16 cellular contexts compared by ENCODE assay signal in genomic region chr10:110915035-110915434, GRCh38. TPM values are rescaled to one million over a fixed set of nuclear protein-coding genes. Genes with fewer than 3 reads are reported as not detected.
DNase-seq lines count a peak whose midpoint lies in the region; ATAC-seq and TF ChIP-seq lines count a peak whose summit lies in the region.
"Had no signal": no experiment of that assay in that cellular context is flagged by ENCODE, and none has a peak within 500 bp of the region (broad histone marks: within the 10 kb centered on the region; RNA-seq: fewer than 3 reads in every experiment).

No MANE protein-coding gene starts in this region.

- POLR2A ChIA-PET in IMR-90 (lab: Charles Lee; ENCODE audit: unreplicated experiment): no interaction called here

- no peak for ATAC-seq in IMR-90 (ENCODE audit: low read depth)
- no peak for ATAC-seq in activated CD8-positive, alpha-beta memory T cell treated with anti-CD3 and anti-CD28 coated beads, Interleukin-2, amount 10 ng/mL, durations not matched to agents 7 days and 5 days
- ATAC-seq: Right ventricle myocardium inferior had no signal

- no peak overlapping the region; the same call in 2 of the 3 replicates for H2BK15ac ChIP-seq in IMR-90 (ENCODE audit: low read depth, low read length)

- H3K36me3 ChIP-seq in DOHH2 (ENCODE audit: control insufficient read depth, low read length): peaks cover 4% of the 10 kb centered on the region
- no peaks in the 10 kb centered on the region for H3K36me3 ChIP-seq in IMR-90 (ENCODE audit: control insufficient read depth, insufficient read depth, low read length)

- H2AK5ac ChIP-seq in IMR-90 (ENCODE audit: low read depth, low read length): peak overlapping the region; percentile 63; the same call in 1 of the 2 replicates

- H3K9me3 ChIP-seq in DOHH2 (ENCODE audit: control insufficient read depth, insufficient read depth, low read length): no peaks in the 10 kb centered on the region
- no peaks in the 10 kb centered on the region for H3K9me3 ChIP-seq in IMR-90 (ENCODE audit: control insufficient read depth, insufficient read depth, low read length)

- H3K4ac ChIP-seq in IMR-90 (ENCODE audit: low read depth, low read length): peak overlapping the region; percentile 47

- no peaks in the 10 kb centered on the region for H3K9me3 Mint-ChIP-seq in chondrocyte (ENCODE audit: low read depth)
- no peaks in the 10 kb centered on the region for H3K9me3 Mint-ChIP-seq in activated CD8-positive, alpha-beta memory T cell treated with anti-CD3 and anti-CD28 coated beads, Interleukin-2, amount 10 ng/mL, durations not matched to agents 7 days and 5 days (ENCODE audit: low read depth)
- H3K9me3 Mint-ChIP-seq: CD8-positive, alpha-beta memory T cell had no signal

- no peak overlapping the region for H3K56ac ChIP-seq in IMR-90 (ENCODE audit: extremely low read depth, insufficient read depth, low read length)

- intact Hi-C loops in IMR-90 (cut with micrococcal nuclease): loop anchor here (10.0 kb wide), 1 partner anchor 610 kb away; the partner anchor contains the start of gene SMNDC1

- dilution Hi-C loops in IMR-90 (cut with HindIII; ENCODE audit: low sequenced_read_pairs, unreplicated experiment): no loop called here

- no peak for TF ChIP-seq RAD21 in IMR-90 (IDR thresholded peaks at IDR 0.05; ENCODE audit: low read length)

- peak overlapping the region; percentile 62 for H2BK120ac ChIP-seq in IMR-90 (ENCODE audit: low read depth, low read length)

- H2BK5ac ChIP-seq in IMR-90 (ENCODE audit: low read depth, low read length, poor library complexity, severe bottlenecking): peak overlapping the region; percentile 18

- no peaks in the 10 kb centered on the region for H3K27me3 ChIP-seq in DOHH2 (ENCODE audit: control insufficient read depth, low read length)
- no peaks in the 10 kb centered on the region for H3K27me3 ChIP-seq in IMR-90 (ENCODE audit: control insufficient read depth, insufficient read depth, low read length)

- peaks cover 2% of the 10 kb centered on the region for H3K36me3 Mint-ChIP-seq in chondrocyte (ENCODE audit: low read depth)
- H3K36me3 Mint-ChIP-seq in activated CD8-positive, alpha-beta memory T cell treated with anti-CD3 and anti-CD28 coated beads, Interleukin-2, amount 10 ng/mL, durations not matched to agents 7 days and 5 days: peaks cover 15% of the 10 kb centered on the region

- H3K4me3 ChIP-seq in DOHH2 (ENCODE audit: low read length) (peak overlapping the region; percentile 29; the same call in 1 of the 2 replicates), IMR-90 (ENCODE audit: insufficient read depth, low read depth, low read length) (no peak overlapping the region)
- H3K4me3 ChIP-seq: SK-N-MC had no signal

- H2AFZ ChIP-seq in IMR-90 (replicated peaks; ENCODE audit: low read length, poor library complexity): no peak overlapping the region

- no peak overlapping the region for H2AK9ac ChIP-seq in IMR-90 (replicated peaks; ENCODE audit: low read depth, low read length, poor library complexity)

- H3K4me3 Mint-ChIP-seq in chondrocyte (ENCODE audit: unreplicated experiment): no peak overlapping the region
- no peak overlapping the region for H3K4me3 Mint-ChIP-seq in activated CD8-positive, alpha-beta memory T cell treated with anti-CD3 and anti-CD28 coated beads, Interleukin-2, amount 10 ng/mL, durations not matched to agents 7 days and 5 days
- H3K4me3 Mint-ChIP-seq: B cell; CD8-positive, alpha-beta memory T cell had no signal

- no peak overlapping the region for H4K8ac ChIP-seq in IMR-90 (ENCODE audit: low read depth in 2 of 2, low read length in 2 of 2)

- H4K20me1 ChIP-seq in DOHH2 (ENCODE audit: control insufficient read depth, insufficient read depth, low read depth, low read length) (no peaks in the 10 kb centered on the region), IMR-90 (ENCODE audit: insufficient read depth, low read length) (0 out of 2 replicates have a peak, but pooled peaks cover 1% of the 10 kb centered on the region)

- H3K23ac ChIP-seq in IMR-90 (ENCODE audit: low read depth, low read length): no peak overlapping the region

- CTCF ChIA-PET in IMR-90 (lab: Yijun Ruan, JAX): no interaction called here
- CTCF ChIA-PET in activated CD8-positive, alpha-beta memory T cell treated with anti-CD3 and anti-CD28 coated beads, Interleukin-2, amount 10 ng/mL, durations not matched to agents 7 days and 5 days (lab: Charles Lee): no interaction called here

- H2BK20ac ChIP-seq in IMR-90 (ENCODE audit: low read depth, low read length): no peak overlapping the region

- H3K27me3 Mint-ChIP-seq in chondrocyte (ENCODE audit: low read depth): no peaks in the 10 kb centered on the region
- no peaks in the 10 kb centered on the region for H3K27me3 Mint-ChIP-seq in activated CD8-positive, alpha-beta memory T cell treated with anti-CD3 and anti-CD28 coated beads, Interleukin-2, amount 10 ng/mL, durations not matched to agents 7 days and 5 days
- H3K27me3 Mint-ChIP-seq: B cell; CD8-positive, alpha-beta memory T cell had no signal

- TF ChIP-seq POLR2A in IMR-90 (IDR thresholded peaks at IDR 0.05; ENCODE audit: low read depth, low read length): no peak

- no peaks in the 10 kb centered on the region; the same call in 1 of the 2 replicates for H3F3A ChIP-seq in DOHH2 (ENCODE audit: control insufficient read depth, insufficient read depth)

- BruUV-seq in IMR-90 (replicated peaks; lab: Mats Ljungman, UMichigan): no TSS peak

- TF ChIP-seq CTCF in DOHH2 (IDR thresholded peaks at IDR 0.05; ENCODE audit: low read depth, low read length, poor library complexity, severe bottlenecking) (no peak), IMR-90 (conservative IDR thresholded peaks at IDR 0.05; ENCODE audit: low read depth, low read length) (no peak), chondrocyte (IDR thresholded peaks at IDR 0.05) (no peak)

- H4K91ac ChIP-seq in IMR-90 (ENCODE audit: insufficient read depth, low read depth, low read length): no peak overlapping the region

- H4K5ac ChIP-seq in IMR-90 (ENCODE audit: low read depth, low read length): no peak overlapping the region

- no peak overlapping the region for H3K9ac ChIP-seq in IMR-90 (ENCODE audit: low read depth, low read length)

- 0 out of 2 replicates have a peak overlapping the region, but pooled peaks have one; percentile 18 for H3K14ac ChIP-seq in IMR-90 (replicated peaks; ENCODE audit: low read depth, low read length)

- DNase-seq in IMR-90 (no peak), chondrocyte (ENCODE audit: low spot score) (no peak), renal cortical epithelial cell (ENCODE audit: low read depth) (peak; percentile 69), cerebellar cortex (ENCODE audit: low spot score) (no peak), NCI-H446 (lab: John Stamatoyannopoulos, UW) (no peak), retina (no peak)
- no peak for DNase-seq in activated CD8-positive, alpha-beta memory T cell treated with anti-CD3 and anti-CD28 coated beads, Interleukin-2, amount 10 ng/mL, durations not matched to agents 7 days and 5 days
- DNase-seq: CD8-positive, alpha-beta memory T cell; DMS 273 treated with DMSO at 0.1 percent for 48 hours; NCI-H1436 treated with DMSO at 0.1 percent for 48 hours; NCI-H2081; NCI-H526 had no signal

- peak overlapping the region; percentile 58 for H3K4me2 ChIP-seq in DOHH2 (ENCODE audit: low read length)
- H3K4me2 ChIP-seq in IMR-90 (ENCODE audit: low read depth, low read length): no peak overlapping the region

- peaks cover 23 to 38% of the 10 kb centered on the region in 2 experiments for H3K79me1 ChIP-seq in IMR-90 (ENCODE audit: low read depth in 1 of 2, low read length in 2 of 2)

- H3K27ac ChIP-seq in DOHH2 (ENCODE audit: low read depth, low read length): no peak overlapping the region
- H3K27ac ChIP-seq in IMR-90 (ENCODE audit: insufficient read depth, low read length): no peak overlapping the region

- H3K27ac Mint-ChIP-seq in chondrocyte (ENCODE audit: unreplicated experiment): peak overlapping the region; percentile 49
- H3K27ac Mint-ChIP-seq in activated CD8-positive, alpha-beta memory T cell treated with anti-CD3 and anti-CD28 coated beads, Interleukin-2, amount 10 ng/mL, durations not matched to agents 7 days and 5 days: no peak overlapping the region
- H3K27ac Mint-ChIP-seq: B cell had no signal

- H3K9me1 ChIP-seq in IMR-90 (ENCODE audit: insufficient read depth, low read length): peaks cover 5% of the 10 kb centered on the region

- no peaks in the 10 kb centered on the region for H3K9me2 ChIP-seq in DOHH2 (replicated peaks; ENCODE audit: control insufficient read depth, low read length)

- H3K4me1 Mint-ChIP-seq in chondrocyte (ENCODE audit: low read depth): peaks cover 74% of the 10 kb centered on the region
- H3K4me1 Mint-ChIP-seq in activated CD8-positive, alpha-beta memory T cell treated with anti-CD3 and anti-CD28 coated beads, Interleukin-2, amount 10 ng/mL, durations not matched to agents 7 days and 5 days: peaks cover 21% of the 10 kb centered on the region

- H3K4me1 ChIP-seq in DOHH2 (ENCODE audit: control insufficient read depth, low read length) (peaks cover 40% of the 10 kb centered on the region), IMR-90 (ENCODE audit: control insufficient read depth, insufficient read depth, low read length) (peaks cover 21% of the 10 kb centered on the region)

- H3K79me2 ChIP-seq in DOHH2 (ENCODE audit: control insufficient read depth, low read length): peaks cover 11% of the 10 kb centered on the region

- no peak overlapping the region for H3K18ac ChIP-seq in IMR-90 (ENCODE audit: low read depth, low read length)

- in situ Hi-C loops in IMR-90 (cut with MboI; ENCODE audit: low sequenced_read_pairs): no loop called here

- no CpG with 5 or more reads among the region's 6 CpGs for WGBS in IMR-90 (ENCODE audit: extremely low coverage in 2 of 2, insufficient read length in 1 of 2), 2 experiments

RNA-seq across cellular contexts. Expression of gene BBIP1, which starts 3.9 kb away (rescaled TPM):
- total RNA-seq in IMR-90 (2012; rRNA removed): 17.4 and 21.7 TPM in 2 replicates
- 14.4 and 19.9 TPM in 2 replicates for polyA plus RNA-seq in IMR-90 (2012; rRNA removed)
- 1.6 and 2.9 TPM in 2 replicates for polyA plus RNA-seq in IMR-90 (2012; cell fraction: cytosol; rRNA removed)
- 2.9 and 37.6 TPM in 2 replicates for polyA plus RNA-seq in IMR-90 (2012; cell fraction: nucleus; rRNA removed; ENCODE audit: low replicate concordance)
- 22.2 to 26.4 TPM (median 25.0 TPM) in 3 replicates for total RNA-seq in chondrocyte
- 19.1 and 37.1 TPM in 2 replicates for total RNA-seq in renal cortical epithelial cell
- 10 to 100 TPM; 23.1 to 24.8 TPM for total RNA-seq in activated CD8-positive, alpha-beta memory T cell treated with anti-CD3 and anti-CD28 coated beads, Interleukin-2, amount 10 ng/mL, durations not matched to agents 7 days and 5 days

RNA-seq across cellular contexts. Expression of gene SHOC2, which starts 4.4 kb away (rescaled TPM):
- total RNA-seq in IMR-90 (2012; rRNA removed): 47.5 TPM in 2 replicates
- 10.8 and 13.4 TPM in 2 replicates for polyA plus RNA-seq in IMR-90 (2012; rRNA removed)
- polyA plus RNA-seq in IMR-90 (2012; cell fraction: cytosol; rRNA removed): 2.1 and 3.7 TPM in 2 replicates
- polyA plus RNA-seq in IMR-90 (2012; cell fraction: nucleus; rRNA removed; ENCODE audit: low replicate concordance): 0.90 and 10.5 TPM in 2 replicates
- 64.4 to 73.3 TPM (median 65.9 TPM) in 3 replicates for total RNA-seq in chondrocyte
- total RNA-seq in renal cortical epithelial cell: 63.4 and 79.0 TPM in 2 replicates
- 10 to 100 TPM; 39.3 to 43.2 TPM for total RNA-seq in activated CD8-positive, alpha-beta memory T cell treated with anti-CD3 and anti-CD28 coated beads, Interleukin-2, amount 10 ng/mL, durations not matched to agents 7 days and 5 days

RNA-seq across cellular contexts. Expression of gene PDCD4, which starts 43.3 kb away (rescaled TPM):
- total RNA-seq in IMR-90 (2012; rRNA removed) (10.9 and 46.9 TPM in 2 replicates), chondrocyte (73.7 to 100 TPM (median 80.3 TPM) in 3 replicates), renal cortical epithelial cell (27.3 and 93.2 TPM in 2 replicates)
- 42.7 and 49.7 TPM in 2 replicates for polyA plus RNA-seq in IMR-90 (2012; rRNA removed)
- polyA plus RNA-seq in IMR-90 (2012; cell fraction: cytosol; rRNA removed): 4.3 and 6.9 TPM in 2 replicates
- polyA plus RNA-seq in IMR-90 (2012; cell fraction: nucleus; rRNA removed; ENCODE audit: low replicate concordance): 1.7 and 24.9 TPM in 2 replicates
- 100 to 1,000 TPM in 1 of 2 experiments, 10 to 100 TPM in 1; 74.0 to 115 TPM for total RNA-seq in activated CD8-positive, alpha-beta memory T cell treated with anti-CD3 and anti-CD28 coated beads, Interleukin-2, amount 10 ng/mL, durations not matched to agents 7 days and 5 days
